In genomic region chr6:26194774-26195375, GRCh38 we compare ENCODE assay signal across 9 cellular contexts.
A peak's percentile ranks its signal among the peaks of the same experiment; 100 is the strongest.
DNase-seq lines count a peak whose midpoint lies in the region; ATAC-seq, FAIRE-seq and TF ChIP-seq lines count a peak whose summit lies in the region.
"Had no signal": no experiment of that assay in that cellular context is flagged by ENCODE, and none has a peak within 500 bp of the region (broad histone marks: within the 10 kb centered on the region; RNA-seq: fewer than 3 reads in every experiment).

No MANE protein-coding gene starts in this region.

- no peaks in the 10 kb centered on the region for H3K36me3 ChIP-seq in ascending aorta
- no peaks in the 10 kb centered on the region for H3K36me3 ChIP-seq in HepG2 (replicated peaks in 1 of 2; ENCODE audit: control insufficient read depth in 1 of 2, insufficient read depth in 2 of 2, low read length in 2 of 2)
- H3K36me3 ChIP-seq in thyroid gland = no peaks in the 10 kb centered on the region

- FAIRE-seq in HepG2 (lab: Jason Lieb, UNC) = no peak
- FAIRE-seq: colon had no signal

- no peak overlapping the region for H2AFZ ChIP-seq in HepG2 (ENCODE audit: low read length)

- peak overlapping the region; percentile 90 for H3K9ac ChIP-seq in HepG2 (ENCODE audit: insufficient read depth, low read depth, low read length)

- no peak for ATAC-seq in activated CD8-positive, alpha-beta memory T cell treated with anti-CD3 and anti-CD28 coated beads, Interleukin-2, amount 10 ng/mL, durations not matched to agents 7 days and 5 days
- ATAC-seq in HepG2 = no peak
- ATAC-seq in GM19023 (IDR thresholded peaks at IDR 0.05; ENCODE audit: unreplicated experiment) = no peak

- TF ChIP-seq EP300 in HepG2 (IDR thresholded peaks at IDR 0.05; ENCODE audit: low read depth in 2 of 2, low read length in 2 of 2) = no peak
- TF ChIP-seq EP300 in HepG2 (CRISPR knock-in tag; IDR thresholded peaks at IDR 0.05; ENCODE audit: borderline replicate concordance) = no peak

- no peak for TF ChIP-seq CTCF in ascending aorta (IDR thresholded peaks at IDR 0.05)
- TF ChIP-seq CTCF in HepG2 (CRISPR knock-in tag; IDR thresholded peaks at IDR 0.05) = no peak
- TF ChIP-seq CTCF in thyroid gland (IDR thresholded peaks at IDR 0.05) = no peak

- CTCF ChIA-PET in activated CD8-positive, alpha-beta memory T cell treated with anti-CD3 and anti-CD28 coated beads, Interleukin-2, amount 10 ng/mL, durations not matched to agents 7 days and 5 days (lab: Charles Lee) = interaction anchor here (0.7 to 4.2 kb wide), 6 partner anchors 18 to 75 kb away, joined by 3 to 14 read pairs (median 4); a partner anchor contains a TSS
- CTCF ChIA-PET in HepG2 (lab: Yijun Ruan, JAX; ENCODE audit: low intra/inter-chr PET ratio, low total read pairs) = no interaction called here

- WGBS in HepG2 (ENCODE audit: low lambda C conversion rate) = 5% methylated on average over 9 of the region's 9 CpGs
- WGBS in thyroid gland, 2 donors = 6 to 7% methylated on average over 9 of the region's 9 CpGs

- H3K27me3 ChIP-seq in ascending aorta (no peaks in the 10 kb centered on the region), HepG2 (ENCODE audit: control insufficient read depth in 1 of 2, insufficient read depth in 2 of 2, low read length in 2 of 2) (no peaks in the 10 kb centered on the region; a peak in 1 of 5 replicates), thyroid gland (no peaks in the 10 kb centered on the region)

- intact Hi-C loops in ascending aorta (cut with DNase I) = loop anchor here (5.0 kb wide), 2 partner anchors 93 to 163 kb away; a partner anchor contains a TSS
- intact Hi-C loops in HepG2 (cut with micrococcal nuclease; ENCODE audit: unreplicated experiment) = loop anchor here (5.0 to 10.0 kb wide), 4 partner anchors 93 to 1700 kb away; a partner anchor contains a TSS
- intact Hi-C loops in thyroid gland (cut with DNase I) = loop anchor here (10.0 kb wide), 1 partner anchor 140 kb away; a partner anchor contains a TSS

- H3K4me3 ChIP-seq in ascending aorta = peak overlapping the region; percentile 62 to 86
- H3K4me3 ChIP-seq in HepG2 (replicated peaks in 1 of 3; ENCODE audit: insufficient read depth in 1 of 3, low read depth in 2 of 3, low read length in 3 of 3) = peak overlapping the region; percentile 81 to 90 (median 87)
- peak overlapping the region in 2 of 3 donors; percentile 9 to 63 for H3K4me3 ChIP-seq in thyroid gland (replicated peaks in 1 of 3)

- peak overlapping the region; percentile 98 for H3K27ac Mint-ChIP-seq in activated CD8-positive, alpha-beta memory T cell treated with anti-CD3 and anti-CD28 coated beads, Interleukin-2, amount 10 ng/mL, durations not matched to agents 7 days and 5 days

- H3K36me3 Mint-ChIP-seq in activated CD8-positive, alpha-beta memory T cell treated with anti-CD3 and anti-CD28 coated beads, Interleukin-2, amount 10 ng/mL, durations not matched to agents 7 days and 5 days = peaks cover 25% of the 10 kb centered on the region

- H3K79me2 ChIP-seq in HepG2 (ENCODE audit: insufficient read depth, low read length) = peaks cover 14% of the 10 kb centered on the region

- H3K4me1 ChIP-seq in ascending aorta = peaks cover 4 to 11% of the 10 kb centered on the region in 2 donors
- peaks cover 26% of the 10 kb centered on the region for H3K4me1 ChIP-seq in HepG2 (ENCODE audit: insufficient read depth, low read length)
- H3K4me1 ChIP-seq in thyroid gland = peaks cover 3 to 5% of the 10 kb centered on the region in 2 donors

- peak overlapping the region; percentile 87 for H3K4me3 Mint-ChIP-seq in activated CD8-positive, alpha-beta memory T cell treated with anti-CD3 and anti-CD28 coated beads, Interleukin-2, amount 10 ng/mL, durations not matched to agents 7 days and 5 days

- H3K9me3 ChIP-seq in ascending aorta (no peaks in the 10 kb centered on the region), HepG2 (ENCODE audit: low read length) (no peaks in the 10 kb centered on the region), thyroid gland (no peaks in the 10 kb centered on the region)

- H3K27ac ChIP-seq in ascending aorta (peak overlapping the region; percentile 92 to 95), HepG2 (ENCODE audit: extremely low read length, insufficient read depth, low read length) (peak overlapping the region; percentile 94), thyroid gland (peak overlapping the region; percentile 77 to 97 (median 91))

- no peak for TF ChIP-seq RAD21 in HepG2 (CRISPR knock-in tag; IDR thresholded peaks at IDR 0.05)

- TF ChIP-seq POLR2A in HepG2 (IDR thresholded peaks at IDR 0.05; ENCODE audit: insufficient read depth in 1 of 2, low read depth in 2 of 2, low read length in 2 of 2) (no peak), thyroid gland (IDR thresholded peaks at IDR 0.05) (no peak)

- POLR2A ChIA-PET in HepG2 (lab: Yijun Ruan, JAX) = interaction anchor here (0.7 to 7.9 kb wide), 15 partner anchors 10 to 1642 kb away, joined by 3 to 336 read pairs (median 7); a partner anchor contains a TSS

- no peaks in the 10 kb centered on the region for H3K27me3 Mint-ChIP-seq in activated CD8-positive, alpha-beta memory T cell treated with anti-CD3 and anti-CD28 coated beads, Interleukin-2, amount 10 ng/mL, durations not matched to agents 7 days and 5 days

- no peaks in the 10 kb centered on the region for H3K9me3 Mint-ChIP-seq in activated CD8-positive, alpha-beta memory T cell treated with anti-CD3 and anti-CD28 coated beads, Interleukin-2, amount 10 ng/mL, durations not matched to agents 7 days and 5 days (ENCODE audit: low read depth)

- peak overlapping the region; percentile 90 for H3K4me2 ChIP-seq in HepG2 (ENCODE audit: low read depth, low read length)

- in situ Hi-C loops in HepG2 (cut with HindIII; ENCODE audit: extremely low pct_ligation_motif_present, low pct_unique_long_range_greater_than_20kb) (loop anchor here (5.0 kb wide), 1 partner anchor 73 kb away; a partner anchor contains a TSS), KBM-7 (cut with MboI; ENCODE audit: low pct_unique_long_range_greater_than_20kb, low sequenced_read_pairs) (loop anchor here (25.0 kb wide), 1 partner anchor 942 kb away; a partner anchor contains a TSS)

- no peaks in the 10 kb centered on the region for H4K20me1 ChIP-seq in HepG2 (ENCODE audit: insufficient read depth, low read length)

- no peak for DNase-seq in activated CD8-positive, alpha-beta memory T cell treated with anti-CD3 and anti-CD28 coated beads, Interleukin-2, amount 10 ng/mL, durations not matched to agents 7 days and 5 days
- no peak for DNase-seq in activated CD8-positive, alpha-beta memory T cell treated with anti-CD3 and anti-CD28 coated beads, Interleukin-2, amount 50 U/mL, for 4 hours
- DNase-seq in ascending aorta (ENCODE audit: low spot score in 2 of 2) = no peak
- DNase-seq in HepG2 (ENCODE audit: low spot score) = no peak
- no peak for DNase-seq in thyroid gland
- no peak for DNase-seq in iPS-NIHi11 (ENCODE audit: low spot score)
- no peak for DNase-seq in KBM-7

- BruUV-seq in HepG2 (replicated peaks; lab: Mats Ljungman, UMichigan) = no TSS peak

- peaks cover 30% of the 10 kb centered on the region for H3K4me1 Mint-ChIP-seq in activated CD8-positive, alpha-beta memory T cell treated with anti-CD3 and anti-CD28 coated beads, Interleukin-2, amount 10 ng/mL, durations not matched to agents 7 days and 5 days

TF ChIP-seq in HepG2, 621 proteins besides CTCF, POLR2A, EP300 and RAD21:
- TF ChIP-seq ZNF670 (CRISPR knock-in tag; IDR thresholded peaks at IDR 0.05; ENCODE audit: borderline replicate concordance) (peak; percentile 46; the same call in 1 of the 2 replicates), ZNF547 (CRISPR knock-in tag; IDR thresholded peaks at IDR 0.05) (no peak), SMYD3 (CRISPR knock-in tag; IDR thresholded peaks at IDR 0.05) (0 out of 2 replicates have a peak, but pooled peaks have one; percentile 39), ZNF33A (CRISPR knock-in tag; IDR thresholded peaks at IDR 0.05; ENCODE audit: borderline replicate concordance) (peak; percentile 47; the same call in 1 of the 2 replicates), SRF (IDR thresholded peaks at IDR 0.05; ENCODE audit: low read depth, low read length) (no peak), NR2F6 (IDR thresholded peaks at IDR 0.05) (0 out of 2 replicates have a peak, but pooled peaks have one; percentile 7), NR2F6 (CRISPR knock-in tag; IDR thresholded peaks at IDR 0.05) (no peak), ZFP82 (CRISPR knock-in tag; IDR thresholded peaks at IDR 0.05; ENCODE audit: borderline replicate concordance) (0 out of 2 replicates have a peak, but pooled peaks have one; percentile 9), PAWR (CRISPR knock-in tag; IDR thresholded peaks at IDR 0.05; ENCODE audit: borderline replicate concordance) (no peak), ELF4 (CRISPR knock-in tag; IDR thresholded peaks at IDR 0.05; ENCODE audit: borderline replicate concordance) (0 out of 2 replicates have a peak, but pooled peaks have one; percentile 10)

Comparison
In these comparisons a context has a peak if more than half of its experiments do, and no peak if none do; other contexts are left out.
1. H3K4me3 ChIP-seq: peak in every context shown above with its lines; median percentile 87 in HepG2; 74 in ascending aorta; 36 in thyroid gland.